8 cellular contexts compared by ENCODE assay signal in the genomic region with DNA sequence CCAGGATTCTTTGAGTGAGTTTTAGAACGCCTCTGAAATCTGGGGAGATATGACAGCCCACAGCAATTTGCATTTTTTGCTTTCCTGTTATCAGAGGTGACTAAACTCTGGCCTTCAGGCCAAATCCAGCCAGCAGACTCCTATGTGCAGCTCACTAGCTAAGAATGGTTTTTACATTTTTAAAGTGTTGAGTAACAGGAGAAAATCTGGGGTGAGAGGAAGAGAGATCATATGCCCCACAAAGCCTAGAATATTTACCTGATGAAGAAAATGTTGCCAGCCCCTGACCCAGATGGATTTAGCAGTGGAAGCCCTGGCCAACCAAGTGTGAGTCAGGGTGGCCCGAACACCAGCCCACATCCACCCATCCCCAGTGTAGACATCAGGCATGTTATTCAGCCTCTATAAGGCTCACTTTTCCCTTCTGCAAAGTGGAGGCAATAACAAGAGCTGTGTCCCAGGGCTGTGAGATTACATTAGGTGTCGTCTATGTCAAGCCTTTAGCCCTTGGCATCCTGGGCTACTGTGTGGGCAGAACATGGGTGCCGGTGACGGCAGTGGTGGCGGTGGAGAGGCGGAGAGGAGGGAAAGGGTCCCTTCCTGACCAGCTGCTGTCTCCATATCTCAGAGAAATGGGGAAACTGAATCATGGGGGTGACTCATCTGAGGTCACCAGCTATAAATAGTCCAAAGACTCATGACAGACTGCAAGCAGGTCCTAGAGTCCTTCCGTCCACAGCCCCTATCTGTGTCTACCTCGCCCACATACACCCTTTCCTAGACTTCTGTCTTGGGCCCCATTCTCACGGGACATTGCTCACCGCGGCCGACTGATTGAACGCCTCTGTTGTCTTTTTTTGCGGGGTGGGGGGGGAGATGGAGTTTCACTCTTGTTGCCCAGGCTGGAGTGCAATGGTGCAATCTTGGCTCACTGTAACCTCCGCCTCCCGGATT. TPM values are rescaled to one million over a fixed set of nuclear protein-coding genes. Genes with fewer than 3 reads are reported as not detected.
A peak's percentile ranks its signal among the peaks of the same experiment; 100 is the strongest.
DNase-seq lines count a peak whose midpoint lies in the region; ATAC-seq and TF ChIP-seq lines count a peak whose summit lies in the region.

No MANE protein-coding gene starts in this region.

- peak overlapping the region; percentile 72 for H3K27ac Mint-ChIP-seq in activated naive CD4-positive, alpha-beta T cell treated with anti-CD3 and anti-CD28 coated beads for 36 hours
- no peak overlapping the region for H3K27ac Mint-ChIP-seq in endothelial cell (ENCODE audit: unreplicated experiment)

- H3K4me3 Mint-ChIP-seq in activated naive CD4-positive, alpha-beta T cell treated with anti-CD3 and anti-CD28 coated beads for 36 hours, result peak overlapping the region; percentile 26
- H3K4me3 Mint-ChIP-seq in endothelial cell (ENCODE audit: unreplicated experiment), result no peak overlapping the region

- no peaks in the 10 kb centered on the region for H3K36me3 Mint-ChIP-seq in activated naive CD4-positive, alpha-beta T cell treated with anti-CD3 and anti-CD28 coated beads for 36 hours (ENCODE audit: low read depth)
- H3K36me3 Mint-ChIP-seq in endothelial cell (ENCODE audit: low read depth, unreplicated experiment), result no peaks in the 10 kb centered on the region

- TF ChIP-seq CTCF in PC-9 (conservative IDR thresholded peaks at IDR 0.05) (no peak), left ventricle myocardium inferior (IDR thresholded peaks at IDR 0.05; ENCODE audit: borderline replicate concordance) (no peak), endothelial cell (IDR thresholded peaks at IDR 0.05; ENCODE audit: unreplicated experiment) (no peak)

- H3K36me3 ChIP-seq in PC-9 (ENCODE audit: low read depth) (no peaks in the 10 kb centered on the region), left ventricle myocardium inferior (no peaks in the 10 kb centered on the region)

- ATAC-seq in GM18498 (IDR thresholded peaks at IDR 0.05; ENCODE audit: unreplicated experiment) (peak; percentile 80), HG02759 (IDR thresholded peaks at IDR 0.05; ENCODE audit: unreplicated experiment) (peak; percentile 75)

- H3K79me2 ChIP-seq in PC-9 (ENCODE audit: low read depth), result no peaks in the 10 kb centered on the region

- H3K9me2 ChIP-seq in PC-9 (ENCODE audit: insufficient read depth), result no peaks in the 10 kb centered on the region

- DNase-seq in PC-9 (peak; percentile 74 to 96), left ventricle myocardium inferior (no peak), ecto neural progenitor cell (ENCODE audit: low spot score) (no peak), endothelial cell (ENCODE audit: low spot score) (no peak)
- DNase-seq in activated naive CD4-positive, alpha-beta T cell treated with anti-CD3 and anti-CD28 coated beads for 36 hours, result peak; percentile 79
- peak; percentile 81 for DNase-seq in stimulated activated CD4-positive, alpha-beta T cell treated with anti-CD3 and anti-CD28 coated beads, Interleukin-15, amount 100 ng/mL, for 24 hours

- peak overlapping the region; percentile 97 for H3K27ac ChIP-seq in PC-9
- peak overlapping the region; percentile 72 for H3K27ac ChIP-seq in left ventricle myocardium inferior (replicated peaks)

- H3K4me1 ChIP-seq in PC-9 (replicated peaks; ENCODE audit: insufficient read depth) (peaks cover 35% of the 10 kb centered on the region), left ventricle myocardium inferior (peaks cover 29% of the 10 kb centered on the region)

- BruUV-seq in PC-9 (replicated peaks; lab: Mats Ljungman, UMichigan), result TSS peak; percentile 76

- peaks cover 30% of the 10 kb centered on the region for H3K4me1 Mint-ChIP-seq in activated naive CD4-positive, alpha-beta T cell treated with anti-CD3 and anti-CD28 coated beads for 36 hours (ENCODE audit: low read depth)
- no peaks in the 10 kb centered on the region for H3K4me1 Mint-ChIP-seq in endothelial cell (ENCODE audit: unreplicated experiment)

- no peaks in the 10 kb centered on the region for H3K27me3 Mint-ChIP-seq in activated naive CD4-positive, alpha-beta T cell treated with anti-CD3 and anti-CD28 coated beads for 36 hours (ENCODE audit: low read depth)
- peaks cover 6% of the 10 kb centered on the region for H3K27me3 Mint-ChIP-seq in endothelial cell (ENCODE audit: unreplicated experiment)

- H3K4me3 ChIP-seq in PC-9 (peak overlapping the region; percentile 31; the same call in 1 of the 2 replicates), left ventricle myocardium inferior (no peak overlapping the region)

- H3K9me3 Mint-ChIP-seq in activated naive CD4-positive, alpha-beta T cell treated with anti-CD3 and anti-CD28 coated beads for 36 hours, result no peaks in the 10 kb centered on the region
- no peaks in the 10 kb centered on the region for H3K9me3 Mint-ChIP-seq in endothelial cell (ENCODE audit: unreplicated experiment)

- peaks cover 36% of the 10 kb centered on the region for H3F3A ChIP-seq in PC-9 (ENCODE audit: insufficient read depth, low read depth)

- CTCF ChIA-PET in PC-9 (lab: Charles Lee), result interaction anchor here (0.7 to 1.3 kb wide), 5 partner anchors 26 to 112 kb away, joined by 3 to 6 read pairs (median 4); no protein-coding TSS in a partner anchor
- CTCF ChIA-PET in activated naive CD4-positive, alpha-beta T cell treated with anti-CD3 and anti-CD28 coated beads for 36 hours (lab: Charles Lee), result interaction anchor here (1.0 to 2.3 kb wide), 4 partner anchors 10 to 130 kb away, joined by 3 to 8 read pairs (median 4); no protein-coding TSS in a partner anchor

- H3K27me3 ChIP-seq in PC-9 (ENCODE audit: insufficient read depth, low read depth) (no peaks in the 10 kb centered on the region), left ventricle myocardium inferior (ENCODE audit: low read depth) (no peaks in the 10 kb centered on the region)

- H2AFZ ChIP-seq in PC-9, result peak overlapping the region; percentile 74

- H4K20me1 ChIP-seq in PC-9 (ENCODE audit: insufficient read depth), result no peaks in the 10 kb centered on the region

- POLR2A ChIA-PET in PC-9 (lab: Charles Lee; ENCODE audit: unreplicated experiment), result interaction anchor here (0.6 to 1.1 kb wide), 5 partner anchors 74 to 1614 kb away, joined by 3 to 6 read pairs (median 5); no protein-coding TSS in a partner anchor

- H3K9me3 ChIP-seq in PC-9 (ENCODE audit: insufficient read depth, low read depth) (no peaks in the 10 kb centered on the region), left ventricle myocardium inferior (replicated peaks) (no peaks in the 10 kb centered on the region)

- H3K4me2 ChIP-seq in PC-9, result peak overlapping the region; percentile 79

- intact Hi-C loops in PC-9 (cut with micrococcal nuclease; ENCODE audit: unreplicated experiment) (loop anchor here (2.0 kb wide), 1 partner anchor 83 kb away; no protein-coding TSS in a partner anchor), left ventricle myocardium inferior (cut with micrococcal nuclease) (no loop called here)
- intact Hi-C loops in activated naive CD4-positive, alpha-beta T cell treated with anti-CD3 and anti-CD28 coated beads for 36 hours (cut with micrococcal nuclease), result loop anchor here (1.0 kb wide), 1 partner anchor 26 kb away; no protein-coding TSS in a partner anchor

RNA-seq across cellular contexts. Expression of a gene that starts 32.6 kb away (rescaled TPM):
- total RNA-seq in PC-9 (2021) (319 and 374 TPM in 2 replicates), left ventricle myocardium inferior (55.5 TPM), endothelial cell (ENCODE audit: unreplicated experiment) (67.2 TPM)
- 1 to 10 TPM; 3.1 to 3.3 TPM for total RNA-seq in activated naive CD4-positive, alpha-beta T cell treated with anti-CD3 and anti-CD28 coated beads for 36 hours

RNA-seq across cellular contexts. Expression of a gene that starts 43.1 kb away (rescaled TPM):
- total RNA-seq in PC-9 (2021), result 0.48 and 0.88 TPM in 2 replicates
- not detected for total RNA-seq in activated naive CD4-positive, alpha-beta T cell treated with anti-CD3 and anti-CD28 coated beads for 36 hours
- 250 TPM for total RNA-seq in left ventricle myocardium inferior
- total RNA-seq in endothelial cell (ENCODE audit: unreplicated experiment), result 56.0 TPM

Comparison
In these comparisons a context has a peak if more than half of its experiments do, and no peak if none do; other contexts are left out.
1. DNase-seq: peak in PC-9 (2 of 2), activated naive CD4-positive, alpha-beta T cell treated with anti-CD3 and anti-CD28 coated beads for 36 hours (single experiment) and stimulated activated CD4-positive, alpha-beta T cell treated with anti-CD3 and anti-CD28 coated beads, Interleukin-15, amount 100 ng/mL, for 24 hours (single experiment); none in left ventricle myocardium inferior (single experiment), ecto neural progenitor cell (single experiment) and endothelial cell (single experiment).
2. RNA of a gene that starts 32.6 kb away (total RNA-seq): 319 to 374 TPM in PC-9, 67.2 TPM in endothelial cell (single experiment) and 55.5 TPM in left ventricle myocardium inferior (single experiment); 3.1 to 3.3 TPM in activated naive CD4-positive, alpha-beta T cell treated with anti-CD3 and anti-CD28 coated beads for 36 hours; every median in the first group is over 10 times any median in the second.
3. RNA of a gene that starts 43.1 kb away (total RNA-seq): 250 TPM in left ventricle myocardium inferior (single experiment) and 56.0 TPM in endothelial cell (single experiment); 0.48 to 0.88 TPM in PC-9 and not detected in activated naive CD4-positive, alpha-beta T cell treated with anti-CD3 and anti-CD28 coated beads for 36 hours; every median in the first group is over 10 times any median in the second.